In the genomic region with DNA sequence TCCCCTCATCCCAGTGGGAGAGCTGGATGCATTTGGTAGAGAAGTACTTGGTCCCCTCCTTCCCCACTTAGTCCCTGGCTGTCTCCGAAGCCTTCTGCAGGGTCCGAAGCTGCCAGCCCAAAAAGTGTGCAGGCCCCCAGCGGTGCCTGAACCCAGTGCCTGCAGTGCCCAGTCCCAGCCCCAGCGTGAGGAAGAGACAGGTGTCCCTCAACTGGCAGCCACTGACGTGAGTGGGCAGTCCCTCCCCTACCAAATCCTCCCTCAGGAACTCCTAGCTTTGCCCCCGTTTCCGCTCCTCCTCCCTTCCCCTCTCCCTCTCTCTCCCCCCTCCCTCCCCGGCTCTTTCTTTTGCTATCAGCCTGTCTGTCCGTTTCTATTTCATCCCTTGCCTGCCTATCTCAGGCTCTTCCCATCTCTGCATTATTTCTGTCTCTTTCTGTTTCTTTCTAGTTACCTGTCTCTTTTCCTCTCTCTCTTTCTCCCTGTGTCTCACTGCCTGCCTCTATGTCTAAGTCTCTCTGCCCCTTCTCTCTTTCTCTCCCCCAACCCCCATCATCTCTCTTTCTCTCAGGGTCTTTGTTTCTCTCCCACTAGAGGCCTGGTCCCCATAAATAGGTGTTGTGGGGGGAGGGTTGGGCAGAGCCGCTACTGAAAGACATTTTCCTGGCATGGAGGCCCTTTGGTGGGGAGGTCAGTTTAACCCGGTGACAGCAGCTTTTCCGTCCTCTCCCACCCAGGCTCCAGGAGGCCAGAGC, we compare ENCODE assay signal across 8 cellular contexts. TPM values are rescaled to one million over a fixed set of nuclear protein-coding genes. Genes with fewer than 3 reads are reported as not detected.
A peak's percentile ranks its signal among the peaks of the same experiment; 100 is the strongest.
DNase-seq lines count a peak whose midpoint lies in the region; ATAC-seq, FAIRE-seq and TF ChIP-seq lines count a peak whose summit lies in the region.

No MANE protein-coding gene starts in this region.

- H3K4me3 Mint-ChIP-seq in activated T-helper 1 cell treated with anti-CD3 and anti-CD28 coated beads, Interleukin-12 subunit alpha, Interleukin-12 subunit beta, Interleukin-2, Interleukin-4 antibody, amounts not matched to agents 30 ng/mL and 10 ng/mL and 1 ng/mL, durations not matched to agents 14 hours and 24 hours and 36 hours, result peak overlapping the region; percentile 27

- intact Hi-C loops in HepG2 (cut with micrococcal nuclease; ENCODE audit: unreplicated experiment), result loop anchor here (2.0 to 5.0 kb wide), 3 partner anchors 51 to 72 kb away; no protein-coding TSS in a partner anchor
- intact Hi-C loops in activated T-helper 1 cell treated with anti-CD3 and anti-CD28 coated beads, Interleukin-12 subunit alpha, Interleukin-12 subunit beta, Interleukin-2, Interleukin-4 antibody, amounts not matched to agents 30 ng/mL and 10 ng/mL and 1 ng/mL, durations not matched to agents 14 hours and 24 hours and 36 hours (cut with micrococcal nuclease), result loop anchor here (2.0 to 10.0 kb wide), 2 partner anchors 15 to 455 kb away; no protein-coding TSS in a partner anchor
- intact Hi-C loops in lower lobe of right lung (cut with DNase I), result loop anchor here (10.0 kb wide), 1 partner anchor 55 kb away; no protein-coding TSS in a partner anchor
- intact Hi-C loops in vagina (cut with DNase I), result loop anchor here (5.0 to 10.0 kb wide), 2 partner anchors 67 to 165 kb away; no protein-coding TSS in a partner anchor

- H3K36me3 ChIP-seq in liver (ENCODE audit: control insufficient read depth in 4 of 4, insufficient read depth in 3 of 4, low read depth in 1 of 4, low read length in 3 of 4), result no peaks in the 10 kb centered on the region
- H3K36me3 ChIP-seq in HepG2 (replicated peaks in 1 of 2; ENCODE audit: control insufficient read depth in 1 of 2, insufficient read depth in 2 of 2, low read length in 2 of 2), result no peaks in the 10 kb centered on the region
- H3K36me3 ChIP-seq in lower lobe of right lung, result no peaks in the 10 kb centered on the region
- H3K36me3 ChIP-seq in vagina, result no peaks in the 10 kb centered on the region

- H3K27me3 Mint-ChIP-seq in activated T-helper 1 cell treated with anti-CD3 and anti-CD28 coated beads, Interleukin-12 subunit alpha, Interleukin-12 subunit beta, Interleukin-2, Interleukin-4 antibody, amounts not matched to agents 30 ng/mL and 10 ng/mL and 1 ng/mL, durations not matched to agents 14 hours and 24 hours and 36 hours (ENCODE audit: insufficient read depth), result peaks cover 49% of the 10 kb centered on the region

- H3K4me1 ChIP-seq in liver (ENCODE audit: control insufficient read depth in 4 of 4, insufficient read depth in 4 of 4, low read length in 3 of 4) (peaks cover 5 to 46% (median 19%) of the 10 kb centered on the region in 4 donors), HepG2 (ENCODE audit: insufficient read depth, low read length) (peaks cover 50% of the 10 kb centered on the region), lower lobe of right lung (peaks cover 71% of the 10 kb centered on the region), vagina (peaks cover 68% of the 10 kb centered on the region)

- ATAC-seq in HepG2 (no peak), lower lobe of right lung (no peak)

- H3K27me3 ChIP-seq in liver (ENCODE audit: control insufficient read depth in 4 of 4, insufficient read depth in 4 of 4, low read length in 3 of 4), result peaks cover 0 to 12% (median 4%) of the 10 kb centered on the region in 4 donors
- peaks cover 6 to 48% of the 10 kb centered on the region in 2 experiments; a peak in 3 of 5 replicates for H3K27me3 ChIP-seq in HepG2 (ENCODE audit: control insufficient read depth in 1 of 2, insufficient read depth in 2 of 2, low read length in 2 of 2)
- H3K27me3 ChIP-seq in lower lobe of right lung (ENCODE audit: low read depth), result peaks cover 68% of the 10 kb centered on the region
- no peaks in the 10 kb centered on the region for H3K27me3 ChIP-seq in vagina

- TF ChIP-seq EP300 in HepG2 (IDR thresholded peaks at IDR 0.05; ENCODE audit: low read depth in 2 of 2, low read length in 2 of 2) (no peak), HepG2 (CRISPR knock-in tag; IDR thresholded peaks at IDR 0.05; ENCODE audit: borderline replicate concordance) (no peak)

- POLR2A ChIA-PET in HepG2 (lab: Yijun Ruan, JAX), result no interaction called here

- H3K9me3 ChIP-seq in liver (ENCODE audit: control insufficient read depth in 4 of 4, low read length in 3 of 4) (no peaks in the 10 kb centered on the region), HepG2 (ENCODE audit: low read length) (no peaks in the 10 kb centered on the region), lower lobe of right lung (no peaks in the 10 kb centered on the region), vagina (no peaks in the 10 kb centered on the region)

- FAIRE-seq in HepG2 (lab: Jason Lieb, UNC), result no peak

- BruUV-seq in HepG2 (replicated peaks; lab: Mats Ljungman, UMichigan), result no TSS peak

- H4K20me1 ChIP-seq in HepG2 (ENCODE audit: insufficient read depth, low read length), result peaks cover 5% of the 10 kb centered on the region

- H3K27ac ChIP-seq in liver (ENCODE audit: low read depth in 1 of 2, low read length in 2 of 2) (peak overlapping the region; percentile 28 to 46), HepG2 (ENCODE audit: extremely low read length, insufficient read depth, low read length) (no peak overlapping the region), lower lobe of right lung (peak overlapping the region; percentile 49), vagina (peak overlapping the region; percentile 97)

- in situ Hi-C loops in HepG2 (cut with HindIII; ENCODE audit: extremely low pct_ligation_motif_present, low pct_unique_long_range_greater_than_20kb), result loop anchor here (5.0 kb wide), 1 partner anchor 67 kb away; no protein-coding TSS in a partner anchor

- no peaks in the 10 kb centered on the region for H3K36me3 Mint-ChIP-seq in activated T-helper 1 cell treated with anti-CD3 and anti-CD28 coated beads, Interleukin-12 subunit alpha, Interleukin-12 subunit beta, Interleukin-2, Interleukin-4 antibody, amounts not matched to agents 30 ng/mL and 10 ng/mL and 1 ng/mL, durations not matched to agents 14 hours and 24 hours and 36 hours (ENCODE audit: low read depth)

- H2AFZ ChIP-seq in HepG2 (ENCODE audit: low read length), result no peak overlapping the region

- TF ChIP-seq POLR2A in HepG2 (IDR thresholded peaks at IDR 0.05; ENCODE audit: insufficient read depth in 1 of 2, low read depth in 2 of 2, low read length in 2 of 2), result no peak
- TF ChIP-seq POLR2A in vagina (IDR thresholded peaks at IDR 0.05), result no peak

- CTCF ChIA-PET in HepG2 (lab: Yijun Ruan, JAX; ENCODE audit: low intra/inter-chr PET ratio, low total read pairs), result interaction anchor here (1.4 to 6.8 kb wide), 4 partner anchors 35 to 59 kb away, joined by 7 to 37 read pairs (median 16); no protein-coding TSS in a partner anchor

- H3K4me3 ChIP-seq in liver (ENCODE audit: low read depth in 1 of 3, low read length in 3 of 3), result no peak overlapping the region
- H3K4me3 ChIP-seq in HepG2 (replicated peaks in 1 of 3; ENCODE audit: insufficient read depth in 1 of 3, low read depth in 2 of 3, low read length in 3 of 3), result no peak overlapping the region
- peak overlapping the region; percentile 61 for H3K4me3 ChIP-seq in lower lobe of right lung
- H3K4me3 ChIP-seq in vagina, result peak overlapping the region; percentile 69 to 78

- no peaks in the 10 kb centered on the region for H3K79me2 ChIP-seq in HepG2 (ENCODE audit: insufficient read depth, low read length)

- no peak overlapping the region for H3K9ac ChIP-seq in liver (ENCODE audit: low read depth in 1 of 2, low read length in 2 of 2)
- H3K9ac ChIP-seq in HepG2 (ENCODE audit: insufficient read depth, low read depth, low read length), result no peak overlapping the region

- WGBS in liver, result 10% methylated on average over 12 of the region's 12 CpGs
- 19% methylated on average over 11 of the region's 12 CpGs for WGBS in HepG2 (ENCODE audit: low lambda C conversion rate)

- no peak overlapping the region for H3K4me2 ChIP-seq in HepG2 (ENCODE audit: low read depth, low read length)

- H3K9me3 Mint-ChIP-seq in activated T-helper 1 cell treated with anti-CD3 and anti-CD28 coated beads, Interleukin-12 subunit alpha, Interleukin-12 subunit beta, Interleukin-2, Interleukin-4 antibody, amounts not matched to agents 30 ng/mL and 10 ng/mL and 1 ng/mL, durations not matched to agents 14 hours and 24 hours and 36 hours, result no peaks in the 10 kb centered on the region

- H3K4me1 Mint-ChIP-seq in activated T-helper 1 cell treated with anti-CD3 and anti-CD28 coated beads, Interleukin-12 subunit alpha, Interleukin-12 subunit beta, Interleukin-2, Interleukin-4 antibody, amounts not matched to agents 30 ng/mL and 10 ng/mL and 1 ng/mL, durations not matched to agents 14 hours and 24 hours and 36 hours (ENCODE audit: low read depth), result peaks cover 56% of the 10 kb centered on the region

- TF ChIP-seq CTCF in liver (IDR thresholded peaks at IDR 0.05; ENCODE audit: low read depth, low read length, missing input control) (no peak), HepG2 (CRISPR knock-in tag; IDR thresholded peaks at IDR 0.05) (no peak), lower lobe of right lung (IDR thresholded peaks at IDR 0.05) (no peak), vagina (IDR thresholded peaks at IDR 0.05) (no peak)

- H3K27ac Mint-ChIP-seq in activated T-helper 1 cell treated with anti-CD3 and anti-CD28 coated beads, Interleukin-12 subunit alpha, Interleukin-12 subunit beta, Interleukin-2, Interleukin-4 antibody, amounts not matched to agents 30 ng/mL and 10 ng/mL and 1 ng/mL, durations not matched to agents 14 hours and 24 hours and 36 hours, result peak overlapping the region; percentile 3

- DNase-seq in HepG2 (ENCODE audit: low spot score), result no peak
- no peak for DNase-seq in activated T-helper 1 cell treated with anti-CD3 and anti-CD28 coated beads, Interleukin-12 subunit alpha, Interleukin-12 subunit beta, Interleukin-2, Interleukin-4 antibody, amounts not matched to agents 30 ng/mL and 10 ng/mL and 1 ng/mL, durations not matched to agents 14 hours and 24 hours and 36 hours (ENCODE audit: low spot score)
- no peak for DNase-seq in lower lobe of right lung
- DNase-seq in vagina (ENCODE audit: extremely low spot score in 2 of 2), result no peak
- no peak for DNase-seq in stimulated activated CD8-positive, alpha-beta memory T cell treated with anti-CD3 and anti-CD28 coated beads, Interleukin-4, amount 100 ng/mL, for 48 hours
- no peak for DNase-seq in cortex of kidney (lab: John Stamatoyannopoulos, UW)
- no peak for DNase-seq in NCI-H524 treated with DMSO at 0.1 percent for 48 hours (lab: John Stamatoyannopoulos, UW)

- TF ChIP-seq RAD21 in liver (IDR thresholded peaks at IDR 0.05), result no peak
- no peak for TF ChIP-seq RAD21 in HepG2 (CRISPR knock-in tag; IDR thresholded peaks at IDR 0.05)

RNA-seq across cellular contexts. Expression of a gene that starts 1.7 kb away (rescaled TPM):
- 10 to 100 TPM; 14.0 to 21.6 TPM for total RNA-seq in liver
- 10 to 100 TPM in 1 of 2 donors, 1 to 10 TPM in 1; 9.6 to 28.7 TPM for polyA plus RNA-seq in liver
- total RNA-seq in HepG2 (2016; rRNA removed; fragmentation: Illumina TruSeq; extraction: Trizol), result 0.45 and 0.86 TPM in 2 replicates
- 0.97 and 1.7 TPM in 2 replicates for total RNA-seq in HepG2 (2016; cell fraction: cytosol; rRNA removed; fragmentation: Illumina TruSeq; extraction: Trizol; ENCODE audit: low read depth)
- 0.65 and 0.95 TPM in 2 replicates for total RNA-seq in HepG2 (2016; cell fraction: insoluble cytoplasmic fraction; rRNA removed; fragmentation: Illumina TruSeq; extraction: Trizol)
- 0.37 and 1.2 TPM in 2 replicates for total RNA-seq in HepG2 (2016; cell fraction: membrane; rRNA removed; fragmentation: Illumina TruSeq; extraction: Trizol)
- total RNA-seq in HepG2 (2016; cell fraction: nucleus; rRNA removed; fragmentation: Illumina TruSeq; extraction: Trizol), result 0.81 and 1.2 TPM in 2 replicates
- 2.2 and 2.3 TPM in 2 replicates for polyA plus RNA-seq in HepG2 (2011; rRNA removed)
- polyA plus RNA-seq in HepG2 (2011; cell fraction: cytosol; rRNA removed), result 0.73 and 1.1 TPM in 2 replicates
- polyA plus RNA-seq in HepG2 (2011; cell fraction: nucleus; rRNA removed), result 13.9 and 21.0 TPM in 2 replicates
- polyA plus RNA-seq in HepG2 (2012), result 3.8 and 4.0 TPM in 2 replicates
- polyA plus RNA-seq in HepG2 (2016; cell fraction: cytosol; fragmentation: Illumina TruSeq; extraction: Trizol; ENCODE audit: low read depth), result 0.32 TPM in 2 replicates
- polyA plus RNA-seq in HepG2 (2016; cell fraction: insoluble cytoplasmic fraction; fragmentation: Illumina TruSeq; extraction: Trizol; ENCODE audit: low read depth), result 0.66 and 0.89 TPM in 2 replicates
- 0.61 and 0.92 TPM in 2 replicates for polyA plus RNA-seq in HepG2 (2016; cell fraction: membrane; fragmentation: Illumina TruSeq; extraction: Trizol; ENCODE audit: low read depth)
- polyA plus RNA-seq in HepG2 (2016; cell fraction: nucleus; fragmentation: Illumina TruSeq; extraction: Trizol; ENCODE audit: insufficient read depth, low read depth), result 3.8 and 5.0 TPM in 2 replicates
- 2.3 and 20.6 TPM in 2 replicates for polyA minus RNA-seq in HepG2 (2011; rRNA and poly(A)+ RNA removed; ENCODE audit: low replicate concordance)
- polyA minus RNA-seq in HepG2 (2011; cell fraction: cytosol; rRNA and poly(A)+ RNA removed), result 1.2 and 2.7 TPM in 2 replicates
- polyA minus RNA-seq in HepG2 (2011; cell fraction: nucleus; rRNA and poly(A)+ RNA removed), result 2.4 and 2.6 TPM in 2 replicates
- total RNA-seq in activated T-helper 1 cell treated with anti-CD3 and anti-CD28 coated beads, Interleukin-12 subunit alpha, Interleukin-12 subunit beta, Interleukin-2, Interleukin-4 antibody, amounts not matched to agents 30 ng/mL and 10 ng/mL and 1 ng/mL, durations not matched to agents 14 hours and 24 hours and 36 hours, result 107 and 116 TPM in 2 replicates
- total RNA-seq in lower lobe of right lung, result 316 TPM
- 983 TPM for total RNA-seq in vagina

RNA-seq across cellular contexts. Expression of a gene that starts 22.8 kb away (rescaled TPM):
- 10 to 100 TPM; 10.1 to 11.0 TPM for total RNA-seq in liver
- 10 to 100 TPM; 19.8 to 22.9 TPM for polyA plus RNA-seq in liver
- total RNA-seq in HepG2 (2016; rRNA removed; fragmentation: Illumina TruSeq; extraction: Trizol), result 13.8 and 16.2 TPM in 2 replicates
- 5.3 and 5.6 TPM in 2 replicates for total RNA-seq in HepG2 (2016; cell fraction: cytosol; rRNA removed; fragmentation: Illumina TruSeq; extraction: Trizol; ENCODE audit: low read depth)
- 13.0 and 17.7 TPM in 2 replicates for total RNA-seq in HepG2 (2016; cell fraction: insoluble cytoplasmic fraction; rRNA removed; fragmentation: Illumina TruSeq; extraction: Trizol)
- 7.8 and 10.7 TPM in 2 replicates for total RNA-seq in HepG2 (2016; cell fraction: membrane; rRNA removed; fragmentation: Illumina TruSeq; extraction: Trizol)
- 13.0 and 13.3 TPM in 2 replicates for total RNA-seq in HepG2 (2016; cell fraction: nucleus; rRNA removed; fragmentation: Illumina TruSeq; extraction: Trizol)
- 17.4 and 20.6 TPM in 2 replicates for polyA plus RNA-seq in HepG2 (2011; rRNA removed)
- 13.3 and 18.5 TPM in 2 replicates for polyA plus RNA-seq in HepG2 (2011; cell fraction: cytosol; rRNA removed)
- 67.9 and 84.5 TPM in 2 replicates for polyA plus RNA-seq in HepG2 (2011; cell fraction: nucleus; rRNA removed)
- polyA plus RNA-seq in HepG2 (2012), result 15.6 and 36.6 TPM in 2 replicates
- polyA plus RNA-seq in HepG2 (2016; cell fraction: cytosol; fragmentation: Illumina TruSeq; extraction: Trizol; ENCODE audit: low read depth), result 7.9 and 8.8 TPM in 2 replicates
- polyA plus RNA-seq in HepG2 (2016; cell fraction: insoluble cytoplasmic fraction; fragmentation: Illumina TruSeq; extraction: Trizol; ENCODE audit: low read depth), result 20.3 and 25.0 TPM in 2 replicates
- polyA plus RNA-seq in HepG2 (2016; cell fraction: membrane; fragmentation: Illumina TruSeq; extraction: Trizol; ENCODE audit: low read depth), result 14.5 and 16.5 TPM in 2 replicates
- polyA plus RNA-seq in HepG2 (2016; cell fraction: nucleus; fragmentation: Illumina TruSeq; extraction: Trizol; ENCODE audit: insufficient read depth, low read depth), result 34.3 and 43.8 TPM in 2 replicates
- polyA minus RNA-seq in HepG2 (2011; rRNA and poly(A)+ RNA removed; ENCODE audit: low replicate concordance), result 46.9 and 53.5 TPM in 2 replicates
- polyA minus RNA-seq in HepG2 (2011; cell fraction: cytosol; rRNA and poly(A)+ RNA removed), result 25.8 and 30.2 TPM in 2 replicates
- 15.2 and 18.8 TPM in 2 replicates for polyA minus RNA-seq in HepG2 (2011; cell fraction: nucleus; rRNA and poly(A)+ RNA removed)
- 102 and 113 TPM in 2 replicates for total RNA-seq in activated T-helper 1 cell treated with anti-CD3 and anti-CD28 coated beads, Interleukin-12 subunit alpha, Interleukin-12 subunit beta, Interleukin-2, Interleukin-4 antibody, amounts not matched to agents 30 ng/mL and 10 ng/mL and 1 ng/mL, durations not matched to agents 14 hours and 24 hours and 36 hours
- 91.2 TPM for total RNA-seq in lower lobe of right lung
- 51.6 TPM for total RNA-seq in vagina

Comparison
In these comparisons a context has a peak if more than half of its experiments do, and no peak if none do; other contexts are left out.
1. RNA of a gene that starts 1.7 kb away (total RNA-seq): 983 TPM in vagina (single experiment), 316 TPM in lower lobe of right lung (single experiment), 107 to 116 TPM in activated T-helper 1 cell treated with anti-CD3 and anti-CD28 coated beads, Interleukin-12 subunit alpha, Interleukin-12 subunit beta, Interleukin-2, Interleukin-4 antibody, amounts not matched to agents 30 ng/mL and 10 ng/mL and 1 ng/mL, durations not matched to agents 14 hours and 24 hours and 36 hours and 14.0 to 21.6 TPM in liver; 0.37 to 1.7 TPM in HepG2; every median in the first group is over 4 times any median in the second.
2. H3K4me3 ChIP-seq: peak in lower lobe of right lung (single experiment) and vagina (2 of 2); none in liver (0 of 3) and HepG2 (0 of 3).